Comparison of ENCODE assay signal across 16 cellular contexts in genomic region chr19:821976-822773, GRCh38. TPM values are rescaled to one million over a fixed set of nuclear protein-coding genes. Genes with fewer than 3 reads are reported as not detected.
DNase-seq lines count a peak whose midpoint lies in the region; ATAC-seq and TF ChIP-seq lines count a peak whose summit lies in the region.
"Had no signal": no experiment of that assay in that cellular context is flagged by ENCODE, and none has a peak within 500 bp of the region (broad histone marks: within the 10 kb centered on the region; RNA-seq: fewer than 3 reads in every experiment).

No MANE protein-coding gene starts in this region.

- H3K27ac Mint-ChIP-seq in natural killer cell treated with Interleukin-12 subunit alpha and Interleukin-12 subunit beta and Interleukin-15 and Interleukin-18, amount 100 ng/mL, for 72 hours: no peak overlapping the region
- no peak overlapping the region for H3K27ac Mint-ChIP-seq in natural killer cell
- H3K27ac Mint-ChIP-seq in CD4-positive, alpha-beta memory T cell: no peak overlapping the region
- no peak overlapping the region for H3K27ac Mint-ChIP-seq in activated CD4-positive, alpha-beta T cell treated with anti-CD3 and anti-CD28 coated beads, Interleukin-2, amount 10 ng/mL, durations not matched to agents 7 days and 5 days
- H3K27ac Mint-ChIP-seq: activated T-cell treated with anti-CD3 and anti-CD28 coated beads, Interleukin-2, amount 50 U/mL, for 72 hours; CD4-positive, alpha-beta T cell; T-cell had no signal

- H3K27ac ChIP-seq in mesendoderm (ENCODE audit: low read depth, low read length): no peak overlapping the region
- H3K27ac ChIP-seq in CD4-positive, alpha-beta memory T cell (ENCODE audit: low read depth, low read length): no peak overlapping the region

- peak overlapping the region; percentile 87 for H3K56ac ChIP-seq in mesendoderm (ENCODE audit: low read length)

- H3K4me3 ChIP-seq in astrocyte of the cerebellum (ENCODE audit: low read depth, low read length) (peak overlapping the region; percentile 36), mesendoderm (ENCODE audit: low read length) (no peak overlapping the region)
- no peak overlapping the region for H3K4me3 ChIP-seq in CD4-positive, alpha-beta memory T cell (ENCODE audit: low read length in 2 of 2)

- intact Hi-C loops in natural killer cell (cut with micrococcal nuclease): no loop called here
- intact Hi-C loops in CD4-positive, alpha-beta memory T cell (cut with micrococcal nuclease): no loop called here

- no peak overlapping the region for H3K4ac ChIP-seq in mesendoderm (ENCODE audit: low read depth, low read length)

- in situ Hi-C loops in astrocyte of the cerebellum (cut with HindIII; ENCODE audit: low sequenced_read_pairs): no loop called here

- no peak overlapping the region for H4K5ac ChIP-seq in mesendoderm (ENCODE audit: low read length)

- H3K79me1 ChIP-seq in mesendoderm (ENCODE audit: low read length): no peaks in the 10 kb centered on the region

- CTCF ChIA-PET in CD4-positive, alpha-beta memory T cell (lab: Charles Lee; ENCODE audit: partially characterized antibody): no interaction called here
- CTCF ChIA-PET in activated CD4-positive, alpha-beta T cell treated with anti-CD3 and anti-CD28 coated beads, Interleukin-2, amount 10 ng/mL, durations not matched to agents 7 days and 5 days (lab: Charles Lee): no interaction called here

- H3K27me3 Mint-ChIP-seq in natural killer cell treated with Interleukin-12 subunit alpha and Interleukin-12 subunit beta and Interleukin-15 and Interleukin-18, amount 100 ng/mL, for 72 hours: peaks cover 0 to 8% of the 10 kb centered on the region in 2 donors
- H3K27me3 Mint-ChIP-seq in natural killer cell (ENCODE audit: low read depth in 2 of 2): peaks cover 6 to 10% of the 10 kb centered on the region in 2 donors
- peaks cover 4 to 7% of the 10 kb centered on the region in 2 donors for H3K27me3 Mint-ChIP-seq in CD4-positive, alpha-beta memory T cell
- peaks cover 21% of the 10 kb centered on the region for H3K27me3 Mint-ChIP-seq in activated CD4-positive, alpha-beta T cell treated with anti-CD3 and anti-CD28 coated beads, Interleukin-2, amount 10 ng/mL, durations not matched to agents 7 days and 5 days

- H3K4me2 ChIP-seq in mesendoderm (ENCODE audit: low read length): peak overlapping the region; percentile 29

- H2BK15ac ChIP-seq in mesendoderm (replicated peaks; ENCODE audit: low read depth): no peak overlapping the region

- no peaks in the 10 kb centered on the region for H3K4me1 ChIP-seq in mesendoderm (ENCODE audit: control insufficient read depth, low read depth, low read length)
- H3K4me1 ChIP-seq in CD4-positive, alpha-beta memory T cell (ENCODE audit: insufficient read depth, low read length): no peaks in the 10 kb centered on the region

- no peak overlapping the region for H4K8ac ChIP-seq in mesendoderm (ENCODE audit: low read depth, low read length)

- H2AK5ac ChIP-seq in mesendoderm (ENCODE audit: low read length): no peak overlapping the region

- WGBS in mesendoderm (ENCODE audit: extremely low coverage, insufficient coverage, low lambda C conversion rate): no CpG with 5 or more reads among the region's 94 CpGs

- DNase-seq in natural killer cell treated with Interleukin-12 subunit alpha and Interleukin-12 subunit beta and Interleukin-15 and Interleukin-18, amount 100 ng/mL, for 72 hours (ENCODE audit: low spot score): peak; percentile 53
- DNase-seq in natural killer cell: no peak
- no peak for DNase-seq in astrocyte of the cerebellum (ENCODE audit: low read depth)
- no peak for DNase-seq in mesendoderm
- no peak for DNase-seq in CD4-positive, alpha-beta memory T cell
- no peak for DNase-seq in activated CD4-positive, alpha-beta T cell treated with anti-CD3 and anti-CD28 coated beads, Interleukin-2, amount 10 ng/mL, durations not matched to agents 7 days and 5 days
- no peak for DNase-seq in NAMALWA (ENCODE audit: low spot score)
- no peak for DNase-seq in stimulated activated CD4-positive, alpha-beta T cell treated with anti-CD3 and anti-CD28 coated beads, Interleukin-1b, Interleukin-23, amount 100 ng/mL, for 48 hours
- DNase-seq: activated T-cell treated with anti-CD3 and anti-CD28 coated beads, Interleukin-2, amount 50 U/mL, for 72 hours; CD4-positive, alpha-beta T cell; effector CD4-positive, alpha-beta T cell; NCI-H187; small intestine; stimulated activated naive CD4-positive, alpha-beta T cell; T-cell had no signal

- H3K18ac ChIP-seq in mesendoderm (ENCODE audit: low read length): peak overlapping the region; percentile 97

- no peak overlapping the region for H2BK120ac ChIP-seq in mesendoderm (ENCODE audit: low read depth, low read length)

- H3K79me2 ChIP-seq in mesendoderm (ENCODE audit: control insufficient read depth, insufficient read depth, low read length): no peaks in the 10 kb centered on the region

- no peak for TF ChIP-seq CTCF in natural killer cell (IDR thresholded peaks at IDR 0.05)
- no peak for TF ChIP-seq CTCF in astrocyte of the cerebellum (IDR thresholded peaks at IDR 0.05; ENCODE audit: low read depth, low read length, missing control alignments)

- H3K23ac ChIP-seq in mesendoderm (ENCODE audit: low read length): no peak overlapping the region

- POLR2A ChIA-PET in CD4-positive, alpha-beta memory T cell (lab: Charles Lee; ENCODE audit: partially characterized antibody): no interaction called here
- POLR2A ChIA-PET in activated CD4-positive, alpha-beta T cell treated with anti-CD3 and anti-CD28 coated beads, Interleukin-2, amount 10 ng/mL, durations not matched to agents 7 days and 5 days (lab: Charles Lee): no interaction called here

- H3K4me1 Mint-ChIP-seq in natural killer cell treated with Interleukin-12 subunit alpha and Interleukin-12 subunit beta and Interleukin-15 and Interleukin-18, amount 100 ng/mL, for 72 hours (ENCODE audit: low read depth in 2 of 2): no peaks in the 10 kb centered on the region
- no peaks in the 10 kb centered on the region for H3K4me1 Mint-ChIP-seq in natural killer cell
- no peaks in the 10 kb centered on the region for H3K4me1 Mint-ChIP-seq in CD4-positive, alpha-beta memory T cell
- no peaks in the 10 kb centered on the region for H3K4me1 Mint-ChIP-seq in activated CD4-positive, alpha-beta T cell treated with anti-CD3 and anti-CD28 coated beads, Interleukin-2, amount 10 ng/mL, durations not matched to agents 7 days and 5 days

- peak overlapping the region; percentile 57 for H3K9ac ChIP-seq in mesendoderm (ENCODE audit: low read length)

- H3K27me3 ChIP-seq in mesendoderm (ENCODE audit: insufficient read depth, low read length, poor library complexity): no peaks in the 10 kb centered on the region
- H3K27me3 ChIP-seq in CD4-positive, alpha-beta memory T cell (ENCODE audit: insufficient read depth, low read length): no peaks in the 10 kb centered on the region

- H3K9me3 ChIP-seq in CD4-positive, alpha-beta memory T cell (ENCODE audit: control insufficient read depth in 1 of 2, low read length in 2 of 2): no peaks in the 10 kb centered on the region

- H3K9me3 Mint-ChIP-seq in natural killer cell treated with Interleukin-12 subunit alpha and Interleukin-12 subunit beta and Interleukin-15 and Interleukin-18, amount 100 ng/mL, for 72 hours: no peaks in the 10 kb centered on the region
- no peaks in the 10 kb centered on the region for H3K9me3 Mint-ChIP-seq in natural killer cell
- peaks cover 0 to 2% (median 0%) of the 10 kb centered on the region in 8 donors for H3K9me3 Mint-ChIP-seq in CD4-positive, alpha-beta memory T cell
- no peaks in the 10 kb centered on the region for H3K9me3 Mint-ChIP-seq in activated CD4-positive, alpha-beta T cell treated with anti-CD3 and anti-CD28 coated beads, Interleukin-2, amount 10 ng/mL, durations not matched to agents 7 days and 5 days
- H3K9me3 Mint-ChIP-seq: activated T-cell treated with anti-CD3 and anti-CD28 coated beads, Interleukin-2, amount 50 U/mL, for 72 hours; CD4-positive, alpha-beta T cell; T-cell had no signal

- no peaks in the 10 kb centered on the region for H3K36me3 ChIP-seq in mesendoderm (ENCODE audit: control insufficient read depth, insufficient read depth, low read length)
- H3K36me3 ChIP-seq in CD4-positive, alpha-beta memory T cell (ENCODE audit: insufficient read depth, low read length): no peaks in the 10 kb centered on the region

- no peak overlapping the region for H3K4me3 Mint-ChIP-seq in natural killer cell treated with Interleukin-12 subunit alpha and Interleukin-12 subunit beta and Interleukin-15 and Interleukin-18, amount 100 ng/mL, for 72 hours
- H3K4me3 Mint-ChIP-seq in natural killer cell: no peak overlapping the region
- peak overlapping the region in 1 of 8 donors; percentile 6 for H3K4me3 Mint-ChIP-seq in CD4-positive, alpha-beta memory T cell
- H3K4me3 Mint-ChIP-seq in activated CD4-positive, alpha-beta T cell treated with anti-CD3 and anti-CD28 coated beads, Interleukin-2, amount 10 ng/mL, durations not matched to agents 7 days and 5 days: no peak overlapping the region
- H3K4me3 Mint-ChIP-seq: activated T-cell treated with anti-CD3 and anti-CD28 coated beads, Interleukin-2, amount 50 U/mL, for 72 hours; CD4-positive, alpha-beta T cell had no signal

- no peak overlapping the region for H2BK5ac ChIP-seq in mesendoderm (ENCODE audit: low read length)

- no peaks in the 10 kb centered on the region for H3K36me3 Mint-ChIP-seq in natural killer cell treated with Interleukin-12 subunit alpha and Interleukin-12 subunit beta and Interleukin-15 and Interleukin-18, amount 100 ng/mL, for 72 hours
- H3K36me3 Mint-ChIP-seq in natural killer cell: no peaks in the 10 kb centered on the region
- no peaks in the 10 kb centered on the region for H3K36me3 Mint-ChIP-seq in CD4-positive, alpha-beta memory T cell
- no peaks in the 10 kb centered on the region for H3K36me3 Mint-ChIP-seq in activated CD4-positive, alpha-beta T cell treated with anti-CD3 and anti-CD28 coated beads, Interleukin-2, amount 10 ng/mL, durations not matched to agents 7 days and 5 days (ENCODE audit: low read depth)
- H3K36me3 Mint-ChIP-seq: T-cell had no signal

- peak in 1 of 2 donors; percentile 7 for ATAC-seq in natural killer cell treated with Interleukin-12 subunit alpha and Interleukin-12 subunit beta and Interleukin-15 and Interleukin-18, amount 100 ng/mL, for 72 hours
- ATAC-seq in natural killer cell: no peak
- ATAC-seq: activated T-cell treated with anti-CD3 and anti-CD28 coated beads, Interleukin-2, amount 50 U/mL, for 72 hours; T-cell had no signal

RNA-seq across cellular contexts. Expression of gene PLPPR3, which starts 0.4 kb away (rescaled TPM):
- total RNA-seq in natural killer cell treated with Interleukin-12 subunit alpha and Interleukin-12 subunit beta and Interleukin-15 and Interleukin-18, amount 100 ng/mL, for 72 hours: not detected
- total RNA-seq in natural killer cell: not detected
- 15.2 TPM for polyA plus RNA-seq in mesendoderm (2013, experiment 1 of 2)
- 15.1 TPM for polyA plus RNA-seq in mesendoderm (2013, experiment 2 of 2)
- total RNA-seq in CD4-positive, alpha-beta memory T cell: not detected
- polyA plus RNA-seq in CD4-positive, alpha-beta memory T cell: not detected
- not detected for total RNA-seq in activated CD4-positive, alpha-beta T cell treated with anti-CD3 and anti-CD28 coated beads, Interleukin-2, amount 10 ng/mL, durations not matched to agents 7 days and 5 days
- total RNA-seq: activated T-cell treated with anti-CD3 and anti-CD28 coated beads, Interleukin-2, amount 50 U/mL, for 72 hours; CD4-positive, alpha-beta T cell had no signal
- polyA plus RNA-seq: keratinocyte had no signal

RNA-seq across cellular contexts. Expression of gene AZU1, which starts 5.5 kb away (rescaled TPM):
- total RNA-seq in natural killer cell treated with Interleukin-12 subunit alpha and Interleukin-12 subunit beta and Interleukin-15 and Interleukin-18, amount 100 ng/mL, for 72 hours: under 1 TPM; 0.25 to 0.36 TPM
- 1 to 10 TPM in 2 of 3 donors, under 1 TPM in 1; 0.87 to 2.5 (median 1.8) TPM for total RNA-seq in natural killer cell
- 0.04 TPM for polyA plus RNA-seq in mesendoderm (2013, experiment 1 of 2)
- polyA plus RNA-seq in mesendoderm (2013, experiment 2 of 2): 0.04 TPM
- not detected for total RNA-seq in CD4-positive, alpha-beta memory T cell
- polyA plus RNA-seq in CD4-positive, alpha-beta memory T cell: not detected
- total RNA-seq in activated CD4-positive, alpha-beta T cell treated with anti-CD3 and anti-CD28 coated beads, Interleukin-2, amount 10 ng/mL, durations not matched to agents 7 days and 5 days: not detected
- total RNA-seq: activated T-cell treated with anti-CD3 and anti-CD28 coated beads, Interleukin-2, amount 50 U/mL, for 72 hours had no signal
- polyA plus RNA-seq: keratinocyte, small intestine had no signal

RNA-seq across cellular contexts. Expression of gene PRTN3, which starts 18.6 kb away (rescaled TPM):
- total RNA-seq in natural killer cell treated with Interleukin-12 subunit alpha and Interleukin-12 subunit beta and Interleukin-15 and Interleukin-18, amount 100 ng/mL, for 72 hours: not detected
- total RNA-seq in natural killer cell: under 1 TPM in 2 of 3 donors, not detected in 1; 0.36 to 0.73 TPM
- polyA plus RNA-seq in mesendoderm (2013, experiment 1 of 2): not detected
- 0.04 TPM for polyA plus RNA-seq in mesendoderm (2013, experiment 2 of 2)
- not detected for total RNA-seq in CD4-positive, alpha-beta memory T cell
- polyA plus RNA-seq in CD4-positive, alpha-beta memory T cell: not detected
- not detected for total RNA-seq in activated CD4-positive, alpha-beta T cell treated with anti-CD3 and anti-CD28 coated beads, Interleukin-2, amount 10 ng/mL, durations not matched to agents 7 days and 5 days
- total RNA-seq: activated T-cell treated with anti-CD3 and anti-CD28 coated beads, Interleukin-2, amount 50 U/mL, for 72 hours; CD4-positive, alpha-beta T cell had no signal
- polyA plus RNA-seq: keratinocyte, small intestine had no signal

RNA-seq across cellular contexts. Expression of gene PTBP1, which starts 24.9 kb away (rescaled TPM):
- total RNA-seq in natural killer cell treated with Interleukin-12 subunit alpha and Interleukin-12 subunit beta and Interleukin-15 and Interleukin-18, amount 100 ng/mL, for 72 hours: 100 to 1,000 TPM; 604 to 619 TPM
- total RNA-seq in natural killer cell: 100 to 1,000 TPM; 302 to 350 (median 345) TPM
- polyA plus RNA-seq in mesendoderm (2013, experiment 1 of 2): 817 TPM
- 771 TPM for polyA plus RNA-seq in mesendoderm (2013, experiment 2 of 2)
- 100 to 1,000 TPM; 315 TPM for total RNA-seq in CD4-positive, alpha-beta memory T cell
- 100 to 1,000 TPM in 1 of 2 donors, 10 to 100 TPM in 1; 67.7 to 177 TPM for polyA plus RNA-seq in CD4-positive, alpha-beta memory T cell
- total RNA-seq in activated CD4-positive, alpha-beta T cell treated with anti-CD3 and anti-CD28 coated beads, Interleukin-2, amount 10 ng/mL, durations not matched to agents 7 days and 5 days: 100 to 1,000 TPM; 487 to 536 TPM

RNA-seq across cellular contexts. Expression of gene ELANE, which starts 29.9 kb away (rescaled TPM):
- not detected for total RNA-seq in natural killer cell treated with Interleukin-12 subunit alpha and Interleukin-12 subunit beta and Interleukin-15 and Interleukin-18, amount 100 ng/mL, for 72 hours
- total RNA-seq in natural killer cell: 1 to 10 TPM in 2 of 3 donors, not detected in 1; 1.7 to 1.8 TPM
- polyA plus RNA-seq in mesendoderm (2013, experiment 1 of 2): not detected
- polyA plus RNA-seq in mesendoderm (2013, experiment 2 of 2): not detected
- not detected for total RNA-seq in CD4-positive, alpha-beta memory T cell
- polyA plus RNA-seq in CD4-positive, alpha-beta memory T cell: not detected
- not detected for total RNA-seq in activated CD4-positive, alpha-beta T cell treated with anti-CD3 and anti-CD28 coated beads, Interleukin-2, amount 10 ng/mL, durations not matched to agents 7 days and 5 days
- total RNA-seq: activated T-cell treated with anti-CD3 and anti-CD28 coated beads, Interleukin-2, amount 50 U/mL, for 72 hours; CD4-positive, alpha-beta T cell had no signal
- polyA plus RNA-seq: keratinocyte had no signal
